In genomic region chr9:113590991-113591898, GRCh38 we compare ENCODE assay signal across 9 cellular contexts.
A peak's percentile ranks its signal among the peaks of the same experiment; 100 is the strongest.
DNase-seq lines count a peak whose midpoint lies in the region; ATAC-seq, FAIRE-seq and TF ChIP-seq lines count a peak whose summit lies in the region.
"Had no signal": no experiment of that assay in that cellular context is flagged by ENCODE, and none has a peak within 500 bp of the region (broad histone marks: within the 10 kb centered on the region; RNA-seq: fewer than 3 reads in every experiment).

No MANE protein-coding gene starts in this region.

- H3K4me2 ChIP-seq in DND-41 (ENCODE audit: insufficient read depth, low read length) (no peak overlapping the region), GM12878 (ENCODE audit: control insufficient read depth, insufficient read depth) (no peak overlapping the region)

- FAIRE-seq in GM12878 (lab: Jason Lieb, UNC) = peak; percentile 66
- FAIRE-seq: colon had no signal

- RAD21 ChIA-PET in GM12878 (lab: Charles Lee; ENCODE audit: unreplicated experiment) = interaction anchor here (0.6 to 11.4 kb wide), 20 partner anchors 10 to 316 kb away, joined by 3 to 290 read pairs (median 4); partner anchors contain the start of genes C9orf43, CDC26, POLE3 and PRPF4

- no peak overlapping the region for H3K9ac ChIP-seq in DND-41 (ENCODE audit: low read depth, low read length)
- H3K9ac ChIP-seq in GM12878 (ENCODE audit: control insufficient read depth, insufficient read depth, low read length) = no peak overlapping the region

- in situ Hi-C loops in GM12878 (cut with MboI) = no loop called here

- H2AFZ ChIP-seq in DND-41 (ENCODE audit: low read depth, low read length) (no peak overlapping the region), GM12878 (ENCODE audit: control insufficient read depth, low read depth, low read length) (no peak overlapping the region)

- no TSS peak for BruUV-seq in GM12878 (replicated peaks; lab: Mats Ljungman, UMichigan)

- CTCF ChIA-PET in GM12878 (lab: Yijun Ruan, JAX) = interaction anchor here (0.6 to 18.0 kb wide), 37 partner anchors 9 to 719 kb away, joined by 3 to 565 read pairs (median 5); partner anchors contain the start of genes ALAD, CDC26, HDHD3 and PRPF4

- DNase-seq in DND-41 (peak; percentile 52), MV-4-11 (lab: John Stamatoyannopoulos, UW) (peak; percentile 66), GM12878 (ENCODE audit: low read depth, low spot score) (no peak), iPS-NIHi11 (ENCODE audit: low spot score) (peak; percentile 84), spleen (peak; percentile 90), NCI-H1048 (lab: John Stamatoyannopoulos, UW) (no peak)
- peak; percentile 65 for DNase-seq in T-helper 2 cell treated with Interferon-gamma antibody and Interleukin-4, amounts not matched to agents 5 μg/mL and 100 μg/mL, for 36 hours (ENCODE audit: low spot score)

- peak; percentile 73 for TF ChIP-seq CTCF in DND-41 (IDR thresholded peaks at IDR 0.05; ENCODE audit: borderline replicate concordance, extremely low read depth, low read length, poor library complexity, severe bottlenecking)
- peak; percentile 87 to 93 (median 92) for TF ChIP-seq CTCF in GM12878 (IDR thresholded peaks at IDR 0.05 in 2 of 3, conservative IDR thresholded peaks at IDR 0.05 in 1 of 3; ENCODE audit: control insufficient read depth in 2 of 3, extremely low read depth in 1 of 3, insufficient read depth in 1 of 3, low read depth in 3 of 3, low read length in 3 of 3)
- TF ChIP-seq CTCF in spleen (IDR thresholded peaks at IDR 0.05 in 8 of 11, conservative IDR thresholded peaks at IDR 0.05 in 3 of 11) = peak; percentile 66 to 90 (median 83)

- H3K79me2 ChIP-seq in DND-41 (ENCODE audit: insufficient read depth, low read length) (no peaks in the 10 kb centered on the region), GM12878 (ENCODE audit: control insufficient read depth, insufficient read depth, low read length) (no peaks in the 10 kb centered on the region; the same call in 1 of the 2 replicates)

- POLR2A ChIA-PET in GM12878 (lab: Charles Lee) = interaction anchor here (1.0 to 1.7 kb wide), 2 partner anchors 9 to 16 kb away, joined by 3 to 5 read pairs; no protein-coding TSS in a partner anchor

- H3K9me3 ChIP-seq in DND-41 (ENCODE audit: insufficient read depth, low read length, severe bottlenecking) (no peaks in the 10 kb centered on the region), GM12878 (replicated peaks; ENCODE audit: control insufficient read depth, insufficient read depth, low read length) (no peaks in the 10 kb centered on the region), spleen (no peaks in the 10 kb centered on the region)

- no peak for TF ChIP-seq POLR2A in GM12878 (IDR thresholded peaks at IDR 0.05; ENCODE audit: low read depth, low read length)
- TF ChIP-seq POLR2A in spleen (IDR thresholded peaks at IDR 0.05) = no peak

- 48% methylated on average over 20 of the region's 20 CpGs for WGBS in GM12878 (ENCODE audit: insufficient coverage, insufficient replicate concordance, low lambda C conversion rate, missing lambda C conversion rate)
- whole genome bisulfite sequencing in spleen, 5 donors = 48 to 69% (median 61%) methylated on average over 17 to 20 of the region's 20 CpGs

- H3K27ac ChIP-seq in DND-41 (ENCODE audit: low read length) (no peak overlapping the region), GM12878 (ENCODE audit: control insufficient read depth, insufficient read depth) (no peak overlapping the region), spleen (peak overlapping the region in 5 of 8 donors; percentile 16 to 88 (median 81))

- no peak overlapping the region for H3K4me3 ChIP-seq in DND-41 (ENCODE audit: low read depth in 1 of 2, low read length in 2 of 2)
- H3K4me3 ChIP-seq in GM12878 = no peak overlapping the region
- H3K4me3 ChIP-seq in spleen = no peak overlapping the region

- H3K4me3 Mint-ChIP-seq in T-helper 2 cell treated with Interferon-gamma antibody and Interleukin-4, amounts not matched to agents 5 μg/mL and 100 μg/mL, for 36 hours = no peak overlapping the region

- peak overlapping the region; percentile 60 for H3K27ac Mint-ChIP-seq in T-helper 2 cell treated with Interferon-gamma antibody and Interleukin-4, amounts not matched to agents 5 μg/mL and 100 μg/mL, for 36 hours

- no peaks in the 10 kb centered on the region for H3K27me3 ChIP-seq in DND-41 (ENCODE audit: insufficient read depth, low read length, poor library complexity)
- no peaks in the 10 kb centered on the region for H3K27me3 ChIP-seq in GM12878 (replicated peaks in 1 of 2; ENCODE audit: control insufficient read depth in 2 of 2, insufficient read depth in 2 of 2, low read length in 1 of 2)
- H3K27me3 ChIP-seq in spleen (replicated peaks in 1 of 7) = no peaks in the 10 kb centered on the region

- no peak for TF ChIP-seq EP300 in GM12878 (IDR thresholded peaks at IDR 0.05; ENCODE audit: borderline replicate concordance in 1 of 2, control insufficient read depth in 1 of 2, low read depth in 2 of 2, low read length in 2 of 2)

- H4K20me1 ChIP-seq in DND-41 (ENCODE audit: insufficient read depth, low read length) (no peaks in the 10 kb centered on the region; the same call in 1 of the 2 replicates), GM12878 (ENCODE audit: control insufficient read depth, insufficient read depth) (no peaks in the 10 kb centered on the region; the same call in 1 of the 2 replicates)

- SMC1A ChIA-PET in GM12878 (lab: Charles Lee; ENCODE audit: uncharacterized antibody, unreplicated experiment) = interaction anchor here (0.7 to 12.4 kb wide), 18 partner anchors 11 to 316 kb away, joined by 3 to 270 read pairs (median 4); partner anchors contain the start of genes CDC26 and PRPF4

- ATAC-seq in DND-41 (ENCODE audit: insufficient read depth, low read depth) (peak; percentile 73), GM21737 (IDR thresholded peaks at IDR 0.05; ENCODE audit: unreplicated experiment) (peak; percentile 34), GM12878 (peak; percentile 72)

- peak; percentile 85 for TF ChIP-seq RAD21 in GM12878 (IDR thresholded peaks at IDR 0.05; ENCODE audit: insufficient read depth, low read depth, low read length)

- H3K36me3 ChIP-seq in DND-41 (ENCODE audit: insufficient read depth, low read length) = no peaks in the 10 kb centered on the region; the same call in 1 of the 2 replicates
- H3K36me3 ChIP-seq in GM12878 (ENCODE audit: control insufficient read depth in 2 of 2, insufficient read depth in 2 of 2, low read length in 1 of 2) = peaks cover 10 to 19% of the 10 kb centered on the region in 2 experiments; a peak in 3 of 4 replicates
- H3K36me3 ChIP-seq in spleen = peaks cover under 1 to 84% (median 38%) of the 10 kb centered on the region in 6 donors

- H3K36me3 Mint-ChIP-seq in T-helper 2 cell treated with Interferon-gamma antibody and Interleukin-4, amounts not matched to agents 5 μg/mL and 100 μg/mL, for 36 hours (ENCODE audit: low read depth) = peaks cover 17% of the 10 kb centered on the region

- intact Hi-C loops in GM12878 (cut with micrococcal nuclease; ENCODE audit: unreplicated experiment) (loop anchor here (1.0 kb wide), 1 partner anchor 64 kb away; no protein-coding TSS in a partner anchor), spleen (cut with DNase I; ENCODE audit: low total_unique reads) (loop anchor here (5.0 kb wide), 1 partner anchor 144 kb away; no protein-coding TSS in a partner anchor)

- H3K4me1 ChIP-seq in DND-41 (ENCODE audit: insufficient read depth, low read length) = no peaks in the 10 kb centered on the region
- peaks cover 29% of the 10 kb centered on the region for H3K4me1 ChIP-seq in GM12878 (ENCODE audit: control insufficient read depth, insufficient read depth, low read length)
- peaks cover 62 to 100% (median 88%) of the 10 kb centered on the region in 6 donors for H3K4me1 ChIP-seq in spleen

- H3K9me3 Mint-ChIP-seq in T-helper 2 cell treated with Interferon-gamma antibody and Interleukin-4, amounts not matched to agents 5 μg/mL and 100 μg/mL, for 36 hours = no peaks in the 10 kb centered on the region

- no peaks in the 10 kb centered on the region for H3K27me3 Mint-ChIP-seq in T-helper 2 cell treated with Interferon-gamma antibody and Interleukin-4, amounts not matched to agents 5 μg/mL and 100 μg/mL, for 36 hours (ENCODE audit: low read depth)

- peaks cover 28% of the 10 kb centered on the region for H3K4me1 Mint-ChIP-seq in T-helper 2 cell treated with Interferon-gamma antibody and Interleukin-4, amounts not matched to agents 5 μg/mL and 100 μg/mL, for 36 hours (ENCODE audit: low read depth)

TF ChIP-seq in GM12878, 131 proteins besides CTCF, POLR2A, EP300 and RAD21 (continues in another document):
- TF ChIP-seq CBX3 (IDR thresholded peaks at IDR 0.05; ENCODE audit: borderline replicate concordance, low read depth) = no peak
- no peak for TF ChIP-seq SREBF1 (IDR thresholded peaks at IDR 0.05; ENCODE audit: low read length)

Comparison
In these comparisons a context has a peak if more than half of its experiments do, and no peak if none do; other contexts are left out.
1. DNase-seq: peak in DND-41 (single experiment), MV-4-11 (single experiment), T-helper 2 cell treated with Interferon-gamma antibody and Interleukin-4, amounts not matched to agents 5 μg/mL and 100 μg/mL, for 36 hours (single experiment), iPS-NIHi11 (single experiment) and spleen (single experiment); none in GM12878 (single experiment) and NCI-H1048 (single experiment).
2. H3K27ac ChIP-seq: peak in spleen (5 of 8); none in DND-41 (single experiment) and GM12878 (single experiment).
3. Peak in every context shown above with its lines, with median percentiles within 50 percentile points of each other: ATAC-seq and CTCF ChIP-seq.